ENCODE assay signal across 8 cellular contexts in genomic region chr2:111897924-111898702, GRCh38. TPM values are rescaled to one million over a fixed set of nuclear protein-coding genes. Genes with fewer than 3 reads are reported as not detected.
A peak's percentile ranks its signal among the peaks of the same experiment; 100 is the strongest.
DNase-seq lines count a peak whose midpoint lies in the region; ATAC-seq and TF ChIP-seq lines count a peak whose summit lies in the region.

Gene MERTK, plus strand, starts transcription at chr2:111898607. Its CDS starts 129 bp downstream, at chr2:111898736.

- no peaks in the 10 kb centered on the region for H3K9me3 Mint-ChIP-seq in activated B cell treated with CpG ODN at 0.5 μM for 24 hours

- no peaks in the 10 kb centered on the region for H3K9me3 ChIP-seq in Karpas-422 (ENCODE audit: low read length)

- ATAC-seq in activated B cell treated with CpG ODN at 0.5 μM for 24 hours (ENCODE audit: low read depth): peak; percentile 79

- no peak within 1 kb of the TSS for H3K9ac ChIP-seq in Karpas-422 (ENCODE audit: low read length)

- H3K27me3 Mint-ChIP-seq in activated B cell treated with CpG ODN at 0.5 μM for 24 hours: peaks cover 33% of the 10 kb centered on the region

- CTCF ChIA-PET in activated B cell treated with CpG ODN at 0.5 μM for 24 hours (lab: Charles Lee): interaction anchor here (0.6 kb wide), 1 partner anchor 11 kb away, joined by 4 read pairs; no protein-coding TSS in a partner anchor

- H3K4me2 ChIP-seq in Karpas-422 (ENCODE audit: low read depth, low read length, poor library complexity, severe bottlenecking): no peak within 1 kb of the TSS

- no peak within 1 kb of the TSS for H3K27ac Mint-ChIP-seq in activated B cell treated with CpG ODN at 0.5 μM for 24 hours

- no peaks in the 10 kb centered on the region for H4K20me1 ChIP-seq in Karpas-422 (ENCODE audit: insufficient read depth, low read depth, low read length)

- no peaks in the 10 kb centered on the region for H3K36me3 Mint-ChIP-seq in activated B cell treated with CpG ODN at 0.5 μM for 24 hours (ENCODE audit: low read depth)

- H3K79me2 ChIP-seq in Karpas-422 (ENCODE audit: low read length): no peaks in the 10 kb centered on the region

- peak within 1 kb of the TSS; percentile 80 for H3K4me3 Mint-ChIP-seq in activated B cell treated with CpG ODN at 0.5 μM for 24 hours

- intact Hi-C loops in activated B cell treated with CpG ODN at 0.5 μM for 24 hours (cut with micrococcal nuclease): loop anchor here (1.0 to 5.0 kb wide), 2 partner anchors 14 to 104 kb away; partner anchors contain the start of gene ANAPC1

- H3K36me3 ChIP-seq in H7 (replicated peaks; ENCODE audit: control insufficient read depth, insufficient read depth, low read length): no peaks in the 10 kb centered on the region
- H3K36me3 ChIP-seq in Karpas-422 (ENCODE audit: insufficient read depth, low read length): no peaks in the 10 kb centered on the region

- H3K9me2 ChIP-seq in Karpas-422 (replicated peaks; ENCODE audit: insufficient read depth, low read length): no peaks in the 10 kb centered on the region

- H3K4me1 ChIP-seq in Karpas-422 (ENCODE audit: low read length): no peaks in the 10 kb centered on the region

- peaks cover 13% of the 10 kb centered on the region for H3K4me1 Mint-ChIP-seq in activated B cell treated with CpG ODN at 0.5 μM for 24 hours

- no peak for TF ChIP-seq CTCF in activated B cell treated with CpG ODN at 0.5 μM for 24 hours (IDR thresholded peaks at IDR 0.05)
- peak; percentile 49 for TF ChIP-seq CTCF in choroid plexus epithelial cell (conservative IDR thresholded peaks at IDR 0.05; ENCODE audit: low read depth, low read length)

- no peak within 1 kb of the TSS for H2AFZ ChIP-seq in Karpas-422 (ENCODE audit: low read length)

- DNase-seq in DMS79 (lab: John Stamatoyannopoulos, UW) (peak; percentile 84), H7 (peak; percentile 99), NCI-H2196 (lab: John Stamatoyannopoulos, UW; ENCODE audit: unreplicated experiment) (peak; percentile 81), activated B cell treated with CpG ODN at 0.5 μM for 24 hours (peak; percentile 55), choroid plexus epithelial cell (ENCODE audit: low read depth) (peak; percentile 47), kidney tubule cell (ENCODE audit: low spot score) (peak; percentile 87), Karpas-422 (no peak)
- DNase-seq in stimulated activated CD4-positive, alpha-beta T cell treated with anti-CD3 and anti-CD28 coated beads, Interleukin-1b, Interleukin-23, amount 100 ng/mL, for 4 hours (ENCODE audit: low read depth in 2 of 2): peak; percentile 33 to 49

- H3K4me3 ChIP-seq in H7 (ENCODE audit: insufficient read depth, low read depth, low read length) (peak within 1 kb of the TSS; percentile 84), choroid plexus epithelial cell (ENCODE audit: low read depth, low read length) (peak within 1 kb of the TSS; percentile 64), Karpas-422 (ENCODE audit: low read length) (no peak within 1 kb of the TSS)

- H3K27me3 ChIP-seq in H7 (ENCODE audit: control insufficient read depth, insufficient read depth, low read length): peaks cover 14% of the 10 kb centered on the region
- no peaks in the 10 kb centered on the region for H3K27me3 ChIP-seq in Karpas-422 (ENCODE audit: low read length)

- POLR2A ChIA-PET in activated B cell treated with CpG ODN at 0.5 μM for 24 hours (lab: Charles Lee): interaction anchor here (0.5 kb wide), 1 partner anchor 14 kb away, joined by 3 read pairs; the partner anchor contains the start of gene ANAPC1

- H3K27ac ChIP-seq in Karpas-422 (ENCODE audit: low read length): no peak within 1 kb of the TSS

RNA-seq across cellular contexts. Expression of gene MERTK, which starts in this region (rescaled TPM):
- total RNA-seq in H7 (2014; rRNA removed; shearing (Covaris generic)): 8.3 and 8.7 TPM in 2 replicates
- 0.22 TPM in 1 of 2 replicates, not detected in the other for total RNA-seq in activated B cell treated with CpG ODN at 0.5 μM for 24 hours
- not detected in 2 replicates for total RNA-seq in Karpas-422 (2014; rRNA removed; shearing (Covaris generic); ENCODE audit: low replicate concordance)

Comparison
In these comparisons a context has a peak if more than half of its experiments do, and no peak if none do; other contexts are left out.
1. Peak in DNase-seq and ATAC-seq in activated B cell treated with CpG ODN at 0.5 μM for 24 hours; RNA of the gene not detected or under 1 TPM.